Comparison of ENCODE assay signal across 34 cellular contexts in genomic region chr10:64476520-64476919, GRCh38.
"Had no signal": no experiment of that assay in that cellular context is flagged by ENCODE, and none has a peak within 500 bp of the region (broad histone marks: within the 10 kb centered on the region; RNA-seq: fewer than 3 reads in every experiment).

No MANE protein-coding gene starts in this region.

- H3K27ac ChIP-seq: adrenal gland, ascending aorta, body of pancreas, brain microvascular endothelial cell, breast epithelium, cardiac muscle cell had no signal

- FAIRE-seq: astrocyte, bronchial epithelial cell had no signal

- H3K36me3 ChIP-seq: adrenal gland, ascending aorta, brain microvascular endothelial cell, breast epithelium, cardiac muscle cell had no signal

- ATAC-seq: activated naive CD4-positive, alpha-beta T cell treated with anti-CD3 and anti-CD28 coated beads, Interleukin-2, amount 50 U/mL, for 72 hours; activated naive CD8-positive, alpha-beta T cell treated with anti-CD3 and anti-CD28 coated beads, Interleukin-2, amount 50 U/mL, for 24 hours; activated T-cell treated with anti-CD3 and anti-CD28 coated beads, Interleukin-2, amount 50 U/mL, for 4 hours; activated T-cell treated with anti-CD3 and anti-CD28 coated beads, Interleukin-2, amount 50 U/mL, for 72 hours; activated T-helper 17 cell treated with anti-CD3 and anti-CD28 coated beads, Interleukin-2, amount 50 U/mL, for 72 hours; body of pancreas had no signal

- H3K4me3 ChIP-seq: adrenal gland, ascending aorta, body of pancreas, breast epithelium, cardiac muscle cell had no signal

- H3K9me3 ChIP-seq: adrenal gland, ascending aorta, body of pancreas had no signal

- DNase-seq: activated effector memory CD4-positive, alpha-beta T cell treated with anti-CD3 and anti-CD28 coated beads, Interleukin-2, amount 50 U/mL, for 16 hours; activated effector memory CD4-positive, alpha-beta T cell treated with Interleukin-2 at 50 U/mL for 16 hours; activated gamma-delta T cell; activated gamma-delta T cell treated with Interleukin-2 at 50 U/mL for 16 hours; activated naive CD4-positive, alpha-beta T cell; activated naive CD4-positive, alpha-beta T cell treated with anti-CD3 and anti-CD28 coated beads for 36 hours; activated naive CD4-positive, alpha-beta T cell treated with anti-CD3 and anti-CD28 coated beads, Interleukin-2, amount 10 ng/mL, durations not matched to agents 7 days and 5 days; activated naive CD4-positive, alpha-beta T cell treated with anti-CD3 and anti-CD28 coated beads, Interleukin-2, amount 50 U/mL, for 16 hours; activated naive CD4-positive, alpha-beta T cell treated with Interleukin-2 at 50 U/mL for 16 hours; activated naive CD8-positive, alpha-beta T cell treated with anti-CD3 and anti-CD28 coated beads for 36 hours; activated naive CD8-positive, alpha-beta T cell treated with anti-CD3 and anti-CD28 coated beads, Interleukin-2, amount 10 ng/mL, durations not matched to agents 7 days and 5 days; activated naive CD8-positive, alpha-beta T cell treated with anti-CD3 and anti-CD28 coated beads, Interleukin-2, amount 50 U/mL, for 24 hours; activated T-cell treated with anti-CD3 and anti-CD28 coated beads, Interleukin-2, amount 50 U/mL, for 1 hour; activated T-cell treated with anti-CD3 and anti-CD28 coated beads, Interleukin-2, amount 50 U/mL, for 24 hours; activated T-cell treated with anti-CD3 and anti-CD28 coated beads, Interleukin-2, amount 50 U/mL, for 4 hours; activated T-cell treated with anti-CD3 and anti-CD28 coated beads, Interleukin-2, amount 50 U/mL, for 48 hours; activated T-cell treated with anti-CD3 and anti-CD28 coated beads, Interleukin-2, amount 50 U/mL, for 72 hours; adrenal gland; amniotic stem cell; amygdala; anterior cingulate cortex; aorta; body of pancreas; brain microvascular endothelial cell; caudate nucleus; central memory CD4-positive, alpha-beta T cell; cerebellar nuclear complex had no signal

- H3K27me3 ChIP-seq: adrenal gland, ascending aorta, body of pancreas, brain microvascular endothelial cell, breast epithelium, cardiac muscle cell had no signal

- H3K4me1 ChIP-seq: adrenal gland, ascending aorta, body of pancreas, breast epithelium had no signal
